In genomic region chr6:53042112-53042511, GRCh38 we compare ENCODE assay signal across 12 cellular contexts. TPM values are rescaled to one million over a fixed set of nuclear protein-coding genes. Genes with fewer than 3 reads are reported as not detected.
DNase-seq lines count a peak whose midpoint lies in the region; ATAC-seq and TF ChIP-seq lines count a peak whose summit lies in the region.
"Had no signal": no experiment of that assay in that cellular context is flagged by ENCODE, and none has a peak within 500 bp of the region (broad histone marks: within the 10 kb centered on the region; RNA-seq: fewer than 3 reads in every experiment).

No MANE protein-coding gene starts in this region.

- CTCF ChIA-PET in PC-9 (lab: Charles Lee), result interaction anchor here (0.6 kb wide), 1 partner anchor 443 kb away, joined by 3 read pairs; no protein-coding TSS in a partner anchor

- BruUV-seq in PC-9 (replicated peaks; lab: Mats Ljungman, UMichigan), result no TSS peak

- H3K4me2 ChIP-seq in PC-9, result peak overlapping the region; percentile 18

- H3K9me3 ChIP-seq in PC-9 (ENCODE audit: insufficient read depth, low read depth), result peaks cover 23% of the 10 kb centered on the region
- H3K9me3 ChIP-seq: ovary had no signal

- H3K9me2 ChIP-seq in PC-9 (ENCODE audit: insufficient read depth), result no peaks in the 10 kb centered on the region

- TF ChIP-seq CTCF in PC-9 (conservative IDR thresholded peaks at IDR 0.05), result no peak
- no peak for TF ChIP-seq CTCF in dorsolateral prefrontal cortex (IDR thresholded peaks at IDR 0.05 in 54 of 56, conservative IDR thresholded peaks at IDR 0.05 in 2 of 56; ENCODE audit: low read depth in 1 of 56, partially characterized antibody in 56 of 56)

- H3K4me3 ChIP-seq in PC-9, result no peak overlapping the region
- H3K4me3 ChIP-seq in dorsolateral prefrontal cortex, result no peak overlapping the region
- H3K4me3 ChIP-seq: ovary had no signal

- H2AFZ ChIP-seq in PC-9, result no peak overlapping the region

- H3K36me3 ChIP-seq in PC-9 (ENCODE audit: low read depth), result peaks cover 7% of the 10 kb centered on the region; the same call in 1 of the 2 replicates
- H3K36me3 ChIP-seq: ovary had no signal

- H4K20me1 ChIP-seq in PC-9 (ENCODE audit: insufficient read depth), result no peaks in the 10 kb centered on the region

- H3F3A ChIP-seq in PC-9 (ENCODE audit: insufficient read depth, low read depth), result peaks cover 14% of the 10 kb centered on the region

- no peak for ATAC-seq in stimulated activated naive CD8-positive, alpha-beta T cell treated with anti-CD3 and anti-CD28 coated beads, Interleukin-15, Interleukin-2, amounts not matched to agents 100 U/mL and 50 U/mL, for 24 hours
- no peak for ATAC-seq in GM19397 (IDR thresholded peaks at IDR 0.05; ENCODE audit: unreplicated experiment)
- ATAC-seq in GM19023 (IDR thresholded peaks at IDR 0.05; ENCODE audit: unreplicated experiment), result no peak

- H3K27me3 ChIP-seq in PC-9 (ENCODE audit: insufficient read depth, low read depth), result no peaks in the 10 kb centered on the region
- H3K27me3 ChIP-seq in dorsolateral prefrontal cortex, result no peaks in the 10 kb centered on the region
- H3K27me3 ChIP-seq: ovary had no signal

- POLR2A ChIA-PET in PC-9 (lab: Charles Lee; ENCODE audit: unreplicated experiment), result no interaction called here

- H3K27ac ChIP-seq in PC-9 (0 out of 2 replicates have a peak overlapping the region, but pooled peaks have one; percentile 2), dorsolateral prefrontal cortex (peak overlapping the region in 43 of 59 donors; percentile 1 to 76 (median 43))
- H3K27ac ChIP-seq: ovary, VCaP had no signal

- H3K79me2 ChIP-seq in PC-9 (ENCODE audit: low read depth), result no peaks in the 10 kb centered on the region

- peaks cover 17% of the 10 kb centered on the region for H3K4me1 ChIP-seq in PC-9 (replicated peaks; ENCODE audit: insufficient read depth)

- DNase-seq in COLO829 (ENCODE audit: low spot score) (peak; percentile 63), PC-9 (peak in 1 of 2 experiments; percentile 66), dorsolateral prefrontal cortex (no peak), myocyte (ENCODE audit: low read depth) (peak; percentile 71)
- no peak for DNase-seq in central memory CD4-positive, alpha-beta T cell
- no peak for DNase-seq in stimulated activated naive CD8-positive, alpha-beta T cell treated with anti-CD3 and anti-CD28 coated beads, Interleukin-15, Interleukin-2, amounts not matched to agents 100 U/mL and 50 U/mL, for 24 hours
- DNase-seq: DND-41, NCI-H524 treated with DMSO at 0.1 percent for 48 hours, ovary had no signal

- intact Hi-C loops in PC-9 (cut with micrococcal nuclease; ENCODE audit: unreplicated experiment) (no loop called here), dorsolateral prefrontal cortex (cut with DNase I) (no loop called here)

RNA-seq across cellular contexts. Expression of gene CILK1, which starts 19.5 kb away (rescaled TPM):
- 7.0 and 8.0 TPM in 2 replicates for total RNA-seq in PC-9 (2021)
- total RNA-seq in dorsolateral prefrontal cortex, result 10 to 100 TPM in 116 of 120 experiments, 1 to 10 TPM in 4; 9.1 to 27.8 (median 14.9) TPM
- 7.2 and 8.2 TPM in 2 replicates for total RNA-seq in myocyte
- 5.5 TPM for polyA plus RNA-seq in myocyte (2012)

RNA-seq across cellular contexts. Expression of gene FBXO9, which starts 23.1 kb away (rescaled TPM):
- 49.9 and 56.5 TPM in 2 replicates for total RNA-seq in PC-9 (2021)
- 100 to 1,000 TPM in 115 of 120 experiments, 10 to 100 TPM in 5; 91.4 to 209 (median 146) TPM for total RNA-seq in dorsolateral prefrontal cortex
- 39.8 and 46.2 TPM in 2 replicates for total RNA-seq in myocyte
- polyA plus RNA-seq in myocyte (2012), result 64.6 TPM

RNA-seq across cellular contexts. Expression of gene GSTA4, which starts 47.0 kb away (rescaled TPM):
- total RNA-seq in PC-9 (2021) (2.5 and 3.4 TPM in 2 replicates), dorsolateral prefrontal cortex (10 to 100 TPM; 26.7 to 82.7 (median 57.8) TPM), myocyte (40.1 and 40.6 TPM in 2 replicates)
- polyA plus RNA-seq in myocyte (2012), result 34.4 TPM

Comparison
In these comparisons a context has a peak if more than half of its experiments do, and no peak if none do; other contexts are left out.
1. DNase-seq: peak in COLO829 (single experiment) and myocyte (single experiment); none in dorsolateral prefrontal cortex (0 of 10), central memory CD4-positive, alpha-beta T cell (single experiment) and stimulated activated naive CD8-positive, alpha-beta T cell treated with anti-CD3 and anti-CD28 coated beads, Interleukin-15, Interleukin-2, amounts not matched to agents 100 U/mL and 50 U/mL, for 24 hours (single experiment).